In the genomic region with DNA sequence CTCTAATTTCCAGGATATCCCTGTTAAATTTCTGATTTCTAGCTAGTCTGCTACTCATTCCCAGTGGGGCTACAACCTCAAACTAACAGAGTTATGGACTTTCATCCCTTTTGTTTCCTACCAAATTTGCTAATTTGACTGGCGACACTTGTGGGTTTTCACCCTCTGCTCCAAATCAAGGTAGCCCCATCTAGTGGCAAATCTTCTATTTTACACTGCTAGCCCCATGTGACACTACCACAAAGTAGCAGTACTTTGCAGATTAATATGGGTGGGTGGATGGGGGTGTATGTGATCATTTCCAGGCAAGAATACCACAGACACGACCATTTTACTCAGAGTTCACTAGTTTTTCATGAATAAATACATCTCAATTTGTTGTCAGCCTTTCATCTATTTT, we compare ENCODE assay signal across 9 cellular contexts.
DNase-seq lines count a peak whose midpoint lies in the region; ATAC-seq, FAIRE-seq and TF ChIP-seq lines count a peak whose summit lies in the region.
"Had no signal": no experiment of that assay in that cellular context is flagged by ENCODE, and none has a peak within 500 bp of the region (broad histone marks: within the 10 kb centered on the region; RNA-seq: fewer than 3 reads in every experiment).

No MANE protein-coding gene starts in this region.

- peak; percentile 67 for FAIRE-seq in GM12891 (lab: Jason Lieb, UNC)

- CTCF ChIA-PET in AG04450 (lab: Charles Lee): interaction anchor here (1.8 kb wide), 1 partner anchor 121 kb away, joined by 5 read pairs; no protein-coding TSS in a partner anchor

- no peak overlapping the region for H3K27ac Mint-ChIP-seq in stimulated activated memory B cell treated with anti-CD40 and anti-IgM and Interleukin-4, amounts not matched to agents 10 μg/mL and 1 μg/mL and 100 μg/mL, for 72 hours
- H3K27ac Mint-ChIP-seq: stimulated activated naive CD8-positive, alpha-beta T cell treated with anti-CD3 and anti-CD28 coated beads, Interleukin-15, Interleukin-2, amounts not matched to agents 100 ng/mL and 50 ng/mL, for 24 hours had no signal

- H3K9ac ChIP-seq in NT2/D1 (ENCODE audit: insufficient read length, low read depth): no peak overlapping the region

- WGBS in transverse colon (ENCODE audit: low coverage in 1 of 2), 2 donors: 12% methylated on average over 2 of the region's 2 CpGs; no CpG with 5 or more reads in 1 of the 2 donors

- no peak for TF ChIP-seq POLR2A in GM12891 (IDR thresholded peaks at IDR 0.05; ENCODE audit: low read depth, low read length)
- no peak for TF ChIP-seq POLR2A in transverse colon (IDR thresholded peaks at IDR 0.05)

- H3K36me3 Mint-ChIP-seq in stimulated activated memory B cell treated with anti-CD40 and anti-IgM and Interleukin-4, amounts not matched to agents 10 μg/mL and 1 μg/mL and 100 μg/mL, for 72 hours: no peaks in the 10 kb centered on the region

- peaks cover 11% of the 10 kb centered on the region for H3K27me3 Mint-ChIP-seq in stimulated activated memory B cell treated with anti-CD40 and anti-IgM and Interleukin-4, amounts not matched to agents 10 μg/mL and 1 μg/mL and 100 μg/mL, for 72 hours
- H3K27me3 Mint-ChIP-seq: stimulated activated naive CD8-positive, alpha-beta T cell treated with anti-CD3 and anti-CD28 coated beads, Interleukin-15, Interleukin-2, amounts not matched to agents 100 ng/mL and 50 ng/mL, for 24 hours had no signal

- H3K9me3 Mint-ChIP-seq in stimulated activated memory B cell treated with anti-CD40 and anti-IgM and Interleukin-4, amounts not matched to agents 10 μg/mL and 1 μg/mL and 100 μg/mL, for 72 hours: peaks cover 4% of the 10 kb centered on the region
- H3K9me3 Mint-ChIP-seq: stimulated activated naive CD8-positive, alpha-beta T cell treated with anti-CD3 and anti-CD28 coated beads, Interleukin-15, Interleukin-2, amounts not matched to agents 100 ng/mL and 50 ng/mL, for 24 hours had no signal

- DNase-seq in AG04450 (ENCODE audit: low read depth, low spot score) (no peak), GM12891 (ENCODE audit: insufficient read length, low spot score) (no peak), NT2/D1 (ENCODE audit: low read depth, low spot score) (peak; percentile 8), dermis microvascular lymphatic vessel endothelial cell (ENCODE audit: low read depth in 2 of 2) (peak; percentile 47 to 52), transverse colon (no peak), amygdala (lab: John Stamatoyannopoulos, UW) (no peak)

- no peak overlapping the region for H3K27ac ChIP-seq in AG04450 (ENCODE audit: low read depth, low read length)
- H3K27ac ChIP-seq in transverse colon: no peak overlapping the region

- H3K4me1 ChIP-seq in NT2/D1 (ENCODE audit: insufficient read depth, insufficient read length): no peaks in the 10 kb centered on the region
- H3K4me1 ChIP-seq in transverse colon: no peaks in the 10 kb centered on the region

- no peak overlapping the region for H3K4me3 Mint-ChIP-seq in stimulated activated memory B cell treated with anti-CD40 and anti-IgM and Interleukin-4, amounts not matched to agents 10 μg/mL and 1 μg/mL and 100 μg/mL, for 72 hours
- H3K4me3 Mint-ChIP-seq: stimulated activated naive CD8-positive, alpha-beta T cell treated with anti-CD3 and anti-CD28 coated beads, Interleukin-15, Interleukin-2, amounts not matched to agents 100 ng/mL and 50 ng/mL, for 24 hours had no signal

- TF ChIP-seq EP300 in transverse colon (IDR thresholded peaks at IDR 0.05; ENCODE audit: low read depth): no peak

- H3K4me3 ChIP-seq in AG04450 (ENCODE audit: low read depth, low read length) (no peak overlapping the region), NT2/D1 (ENCODE audit: insufficient read length, low read depth) (no peak overlapping the region), transverse colon (no peak overlapping the region)

- no peaks in the 10 kb centered on the region for H3K9me3 ChIP-seq in AG04450 (ENCODE audit: control insufficient read depth, insufficient read depth, low read length)
- H3K9me3 ChIP-seq in NT2/D1 (ENCODE audit: insufficient read depth, low read length): no peaks in the 10 kb centered on the region
- H3K9me3 ChIP-seq in transverse colon: no peaks in the 10 kb centered on the region

- peak; percentile 50 for TF ChIP-seq CTCF in AG04450 (IDR thresholded peaks at IDR 0.05; ENCODE audit: low read depth, low read length)
- peak in 3 of 5 experiments; percentile 21 to 25 (median 22) for TF ChIP-seq CTCF in transverse colon (IDR thresholded peaks at IDR 0.05)

- in situ Hi-C loops in transverse colon (cut with MboI; ENCODE audit: low pct_ligation_motif_present in 1 of 4, low pct_unique_long_range_greater_than_20kb in 1 of 4, low sequenced_read_pairs in 3 of 4): no loop called here

- no peaks in the 10 kb centered on the region for H3K27me3 ChIP-seq in AG04450 (ENCODE audit: control insufficient read depth, insufficient read depth, low read length)
- no peaks in the 10 kb centered on the region for H3K27me3 ChIP-seq in NT2/D1 (ENCODE audit: insufficient read depth, insufficient read length)
- no peaks in the 10 kb centered on the region for H3K27me3 ChIP-seq in transverse colon

- POLR2A ChIA-PET in AG04450 (lab: Yijun Ruan, JAX): no interaction called here

- intact Hi-C loops in transverse colon (cut with DNase I; ENCODE audit: low total_unique reads): no loop called here

- H3K36me3 ChIP-seq in NT2/D1 (ENCODE audit: insufficient read depth, insufficient read length, low read length) (no peaks in the 10 kb centered on the region), transverse colon (no peaks in the 10 kb centered on the region)

- H3K4me1 Mint-ChIP-seq in stimulated activated memory B cell treated with anti-CD40 and anti-IgM and Interleukin-4, amounts not matched to agents 10 μg/mL and 1 μg/mL and 100 μg/mL, for 72 hours: no peaks in the 10 kb centered on the region

- ATAC-seq in HG02885 (IDR thresholded peaks at IDR 0.05; ENCODE audit: poor library complexity, unreplicated experiment): peak; percentile 85
- no peak for ATAC-seq in stimulated activated memory B cell treated with anti-CD40 and anti-IgM and Interleukin-4, amounts not matched to agents 10 μg/mL and 1 μg/mL and 100 μg/mL, for 72 hours

TF ChIP-seq in GM12891, 5 proteins besides CTCF, POLR2A, EP300 and RAD21:
- TF ChIP-seq TAF1 (IDR thresholded peaks at IDR 0.05; ENCODE audit: low read depth, low read length) (no peak), PAX5 (IDR thresholded peaks at IDR 0.05; ENCODE audit: insufficient read depth, low read length, severe bottlenecking) (no peak), SPI1 (IDR thresholded peaks at IDR 0.05; ENCODE audit: low read depth, low read length) (no peak), POLR2AphosphoS5 (IDR thresholded peaks at IDR 0.05; ENCODE audit: low read depth, low read length) (no peak), POU2F2 (IDR thresholded peaks at IDR 0.05; ENCODE audit: low read depth, low read length) (no peak)

Comparison
In these comparisons a context has a peak if more than half of its experiments do, and no peak if none do; other contexts are left out.
1. DNase-seq: peak in NT2/D1 (single experiment) and dermis microvascular lymphatic vessel endothelial cell (2 of 2); none in AG04450 (single experiment), GM12891 (single experiment), transverse colon (single experiment) and amygdala (0 of 56).